In genomic region chr20:45235995-45236394, GRCh38 we compare ENCODE assay signal across 14 cellular contexts. TPM values are rescaled to one million over a fixed set of nuclear protein-coding genes. Genes with fewer than 3 reads are reported as not detected.
DNase-seq lines count a peak whose midpoint lies in the region; ATAC-seq and TF ChIP-seq lines count a peak whose summit lies in the region.
"Had no signal": no experiment of that assay in that cellular context is flagged by ENCODE, and none has a peak within 500 bp of the region (broad histone marks: within the 10 kb centered on the region; RNA-seq: fewer than 3 reads in every experiment).

No MANE protein-coding gene starts in this region.

- DNase-seq in activated CD4-positive, alpha-beta T cell treated with anti-CD3 and anti-CD28 coated beads for 48 hours: peak; percentile 20
- no peak for DNase-seq in activated CD4-positive, alpha-beta T cell treated with anti-CD3 and anti-CD28 coated beads for 1 hour
- peak; percentile 67 for DNase-seq in PC-3
- no peak for DNase-seq in foreskin fibroblast
- no peak for DNase-seq in transverse colon
- no peak for DNase-seq in HK-2 (ENCODE audit: unreplicated experiment)
- DNase-seq in T-helper 2 cell treated with Interferon-gamma antibody and Interleukin-4, amounts not matched to agents 5 μg/mL and 100 μg/mL, for 36 hours (ENCODE audit: low spot score): no peak
- no peak for DNase-seq in activated T-cell treated with anti-CD3 and anti-CD28 coated beads for 4 hours
- DNase-seq: activated naive CD4-positive, alpha-beta T cell treated with anti-CD3 and anti-CD28 coated beads for 36 hours; natural killer cell; NCI-H526 treated with DMSO at 0.1 percent for 48 hours; stimulated activated CD4-positive, alpha-beta T cell treated with anti-CD3 and anti-CD28 coated beads, Interleukin-4, amount 100 ng/mL, for 4 hours had no signal

- TF ChIP-seq CTCF in PC-3 (conservative IDR thresholded peaks at IDR 0.05; ENCODE audit: low read depth, low read length): peak; percentile 91
- peak; percentile 29 for TF ChIP-seq CTCF in foreskin fibroblast (IDR thresholded peaks at IDR 0.05; ENCODE audit: low read depth, low read length)
- TF ChIP-seq CTCF in transverse colon (IDR thresholded peaks at IDR 0.05): peak; percentile 16 to 40 (median 28)

- peaks cover 20% of the 10 kb centered on the region for H3K27me3 Mint-ChIP-seq in T-helper 2 cell treated with Interferon-gamma antibody and Interleukin-4, amounts not matched to agents 5 μg/mL and 100 μg/mL, for 36 hours (ENCODE audit: low read depth)

- H3K4me1 Mint-ChIP-seq in T-helper 2 cell treated with Interferon-gamma antibody and Interleukin-4, amounts not matched to agents 5 μg/mL and 100 μg/mL, for 36 hours (ENCODE audit: low read depth): no peaks in the 10 kb centered on the region
- H3K4me1 Mint-ChIP-seq: natural killer cell had no signal

- H3K4me3 ChIP-seq in PC-3 (ENCODE audit: low read length) (no peak overlapping the region), foreskin fibroblast (ENCODE audit: low read depth in 1 of 2, low read length in 2 of 2) (no peak overlapping the region), transverse colon (no peak overlapping the region)

- TF ChIP-seq POLR2A in transverse colon (IDR thresholded peaks at IDR 0.05): no peak

- H3K9ac ChIP-seq in PC-3 (ENCODE audit: low read length): no peak overlapping the region

- in situ Hi-C loops in transverse colon (cut with MboI; ENCODE audit: low pct_ligation_motif_present in 1 of 4, low pct_unique_long_range_greater_than_20kb in 1 of 4, low sequenced_read_pairs in 3 of 4): no loop called here

- H3K27me3 ChIP-seq in PC-3 (ENCODE audit: low read length) (no peaks in the 10 kb centered on the region), transverse colon (peaks cover 40% of the 10 kb centered on the region)

- TF ChIP-seq EP300 in transverse colon (IDR thresholded peaks at IDR 0.05; ENCODE audit: low read depth): no peak

- no peak overlapping the region for H2AFZ ChIP-seq in PC-3 (ENCODE audit: low read length)

- H3K9me3 Mint-ChIP-seq in T-helper 2 cell treated with Interferon-gamma antibody and Interleukin-4, amounts not matched to agents 5 μg/mL and 100 μg/mL, for 36 hours: no peaks in the 10 kb centered on the region

- H3K4me2 ChIP-seq in PC-3 (ENCODE audit: low read length): no peak overlapping the region

- no peaks in the 10 kb centered on the region for H4K20me1 ChIP-seq in PC-3 (ENCODE audit: low read length)

- no peaks in the 10 kb centered on the region for H3F3A ChIP-seq in PC-3 (ENCODE audit: low read length, unreplicated experiment)

- H3K36me3 ChIP-seq in PC-3 (ENCODE audit: low read depth, low read length) (no peaks in the 10 kb centered on the region), transverse colon (no peaks in the 10 kb centered on the region)

- no peak for ATAC-seq in PC-3
- ATAC-seq: natural killer cell had no signal

- H3K36me3 Mint-ChIP-seq in T-helper 2 cell treated with Interferon-gamma antibody and Interleukin-4, amounts not matched to agents 5 μg/mL and 100 μg/mL, for 36 hours (ENCODE audit: low read depth): no peaks in the 10 kb centered on the region
- H3K36me3 Mint-ChIP-seq: natural killer cell had no signal

- POLR2A ChIA-PET in PC-3 (lab: Charles Lee; ENCODE audit: unreplicated experiment): no interaction called here

- H3K4me1 ChIP-seq in PC-3 (ENCODE audit: insufficient read depth, low read length): no peaks in the 10 kb centered on the region
- no peaks in the 10 kb centered on the region for H3K4me1 ChIP-seq in transverse colon

- no peak overlapping the region for H3K4me3 Mint-ChIP-seq in T-helper 2 cell treated with Interferon-gamma antibody and Interleukin-4, amounts not matched to agents 5 μg/mL and 100 μg/mL, for 36 hours
- H3K4me3 Mint-ChIP-seq: activated naive CD4-positive, alpha-beta T cell treated with anti-CD3 and anti-CD28 coated beads for 36 hours; natural killer cell had no signal

- CTCF ChIA-PET in PC-3 (lab: Charles Lee): no interaction called here

- H3K9me2 ChIP-seq in PC-3 (replicated peaks; ENCODE audit: low read length): no peaks in the 10 kb centered on the region

- WGBS in transverse colon (ENCODE audit: low coverage in 1 of 2), 2 donors: 91% methylated on average over 4 of the region's 4 CpGs; no CpG with 5 or more reads in 1 of the 2 donors

- H3K9me3 ChIP-seq in PC-3 (ENCODE audit: low read length) (no peaks in the 10 kb centered on the region), transverse colon (no peaks in the 10 kb centered on the region)

- H3K27ac Mint-ChIP-seq in T-helper 2 cell treated with Interferon-gamma antibody and Interleukin-4, amounts not matched to agents 5 μg/mL and 100 μg/mL, for 36 hours: no peak overlapping the region
- H3K27ac Mint-ChIP-seq: activated naive CD4-positive, alpha-beta T cell treated with anti-CD3 and anti-CD28 coated beads for 36 hours; natural killer cell had no signal

- H3K27ac ChIP-seq in PC-3 (ENCODE audit: low read length) (no peak overlapping the region), transverse colon (no peak overlapping the region)

- no TSS peak for BruUV-seq in PC-3 (replicated peaks; lab: Mats Ljungman, UMichigan)

- intact Hi-C loops in PC-3 (cut with micrococcal nuclease) (no loop called here), transverse colon (cut with DNase I; ENCODE audit: low total_unique reads) (no loop called here)

- H3K79me2 ChIP-seq in PC-3 (ENCODE audit: low read length): no peaks in the 10 kb centered on the region

RNA-seq across cellular contexts. Expression of gene SEMG2, which starts 14.8 kb away (rescaled TPM):
- total RNA-seq in PC-3 (2014; rRNA removed) (not detected in 2 replicates), transverse colon (not detected)
- total RNA-seq: activated naive CD4-positive, alpha-beta T cell treated with anti-CD3 and anti-CD28 coated beads for 36 hours; fibroblast of lung; natural killer cell; ureter had no signal

RNA-seq across cellular contexts. Expression of gene SLPI, which starts 18.4 kb away (rescaled TPM):
- total RNA-seq in PC-3 (2014; rRNA removed) (186 and 207 TPM in 2 replicates), transverse colon (10 to 100 TPM; 16.1 to 90.3 (median 48.2) TPM)
- total RNA-seq: activated naive CD4-positive, alpha-beta T cell treated with anti-CD3 and anti-CD28 coated beads for 36 hours had no signal

RNA-seq across cellular contexts. Expression of gene SEMG1, which starts 29.2 kb away (rescaled TPM):
- total RNA-seq in PC-3 (2014; rRNA removed): not detected in 2 replicates
- total RNA-seq in transverse colon: under 1 TPM in 1 of 4 donors, not detected in 3; 0.27 TPM
- total RNA-seq: activated naive CD4-positive, alpha-beta T cell treated with anti-CD3 and anti-CD28 coated beads for 36 hours; fibroblast of lung; natural killer cell; ureter had no signal

Comparison
In these comparisons a context has a peak if more than half of its experiments do, and no peak if none do; other contexts are left out.
1. DNase-seq: peak in activated CD4-positive, alpha-beta T cell treated with anti-CD3 and anti-CD28 coated beads for 48 hours (single experiment) and PC-3 (single experiment); none in activated CD4-positive, alpha-beta T cell treated with anti-CD3 and anti-CD28 coated beads for 1 hour (single experiment), foreskin fibroblast (0 of 2), transverse colon (single experiment), HK-2 (single experiment), T-helper 2 cell treated with Interferon-gamma antibody and Interleukin-4, amounts not matched to agents 5 μg/mL and 100 μg/mL, for 36 hours (single experiment) and activated T-cell treated with anti-CD3 and anti-CD28 coated beads for 4 hours (single experiment).
2. CTCF ChIP-seq: peak in every context shown above with its lines; median percentile 91 in PC-3; 29 in foreskin fibroblast; 28 in transverse colon.